Comparison of ENCODE assay signal across 2 cellular contexts in the genomic region with DNA sequence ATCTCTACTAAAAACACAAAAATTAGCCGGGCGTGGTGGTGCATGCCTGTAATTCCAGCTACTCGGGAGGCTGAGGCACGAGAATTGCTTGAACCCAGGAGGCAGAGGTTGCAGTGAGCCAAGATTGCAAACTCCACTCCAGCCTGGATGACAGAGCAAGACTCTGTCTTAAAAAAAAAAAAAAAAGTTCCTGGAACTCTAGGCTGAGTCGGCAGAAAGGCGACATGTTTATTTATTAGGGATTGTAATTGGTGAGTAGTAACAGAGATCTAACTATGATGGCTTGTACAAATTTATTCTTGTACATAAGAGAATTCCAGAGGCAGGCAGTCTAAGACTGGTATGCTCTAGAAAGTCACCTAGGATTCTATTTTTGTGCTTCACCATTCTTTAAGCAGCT. TPM values are rescaled to one million over a fixed set of nuclear protein-coding genes. Genes with fewer than 3 reads are reported as not detected.
"Had no signal": no experiment of that assay in that cellular context is flagged by ENCODE, and none has a peak within 500 bp of the region (broad histone marks: within the 10 kb centered on the region; RNA-seq: fewer than 3 reads in every experiment).

No MANE protein-coding gene starts in this region.

RNA-seq across cellular contexts. Expression of gene HPDL, which starts 35.7 kb away (rescaled TPM):
- total RNA-seq: HepG2, HT1080 had no signal
- polyA plus RNA-seq: HepG2 had no signal
